Comparison of ENCODE assay signal across 9 cellular contexts in the genomic region with DNA sequence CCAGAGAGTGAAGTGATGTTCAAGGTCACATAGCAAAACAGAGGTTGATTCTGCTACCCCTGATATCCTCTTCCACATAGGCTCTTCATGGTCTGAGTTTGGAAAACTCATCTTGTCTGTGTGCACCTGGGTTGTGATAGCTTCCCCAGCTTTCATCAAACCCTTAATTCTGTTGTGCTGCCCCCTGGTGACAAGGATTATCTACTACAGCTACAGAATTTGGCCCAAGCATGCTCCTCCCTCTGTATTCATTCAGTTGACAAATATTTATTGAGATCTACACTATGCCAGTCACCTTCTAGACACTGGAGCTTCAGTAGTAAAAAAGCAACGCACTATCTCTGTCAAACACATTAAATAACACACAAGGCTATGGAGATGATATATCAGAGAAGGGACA. TPM values are rescaled to one million over a fixed set of nuclear protein-coding genes. Genes with fewer than 3 reads are reported as not detected.
DNase-seq lines count a peak whose midpoint lies in the region; ATAC-seq and TF ChIP-seq lines count a peak whose summit lies in the region.
"Had no signal": no experiment of that assay in that cellular context is flagged by ENCODE, and none has a peak within 500 bp of the region (broad histone marks: within the 10 kb centered on the region; RNA-seq: fewer than 3 reads in every experiment).

No MANE protein-coding gene starts in this region.

- ATAC-seq in HG03378 (IDR thresholded peaks at IDR 0.05; ENCODE audit: unreplicated experiment) (peak; percentile 90), naive B cell (ENCODE audit: low read depth in 2 of 2) (peak in 1 of 2 donors; percentile 37)

- H3K27me3 Mint-ChIP-seq in naive B cell, result peaks cover 5 to 11% (median 6%) of the 10 kb centered on the region in 3 donors

- no peak for TF ChIP-seq POLR2A in suprapubic skin (IDR thresholded peaks at IDR 0.05)

- peaks cover 3% of the 10 kb centered on the region for H3K4me1 ChIP-seq in suprapubic skin

- H3K36me3 Mint-ChIP-seq in naive B cell, result no peaks in the 10 kb centered on the region
- H3K36me3 Mint-ChIP-seq: activated naive CD8-positive, alpha-beta T cell treated with anti-CD3 and anti-CD28 coated beads, Interleukin-2, amount 10 ng/mL, durations not matched to agents 7 days and 5 days had no signal

- H3K4me3 ChIP-seq in suprapubic skin, result no peak overlapping the region

- DNase-seq in COR-L47 (lab: John Stamatoyannopoulos, UW) (peak; percentile 13), GM19240 (ENCODE audit: insufficient read length, low spot score) (peak; percentile 46), NCI-H526 (lab: John Stamatoyannopoulos, UW) (peak; percentile 34 to 73), epidermal melanocyte (ENCODE audit: insufficient read length, low spot score) (peak; percentile 55), naive B cell (peak; percentile 3), suprapubic skin (ENCODE audit: low spot score in 2 of 2) (peak in 1 of 2 donors; percentile 70)
- peak; percentile 10 to 25 for DNase-seq in activated CD4-positive, alpha-beta T cell treated with anti-CD3 and anti-CD28 coated beads, Interleukin-2, amount 50 U/mL, for 4 hours
- DNase-seq: activated naive CD8-positive, alpha-beta T cell treated with anti-CD3 and anti-CD28 coated beads, Interleukin-2, amount 10 ng/mL, durations not matched to agents 7 days and 5 days had no signal

- H3K4me1 Mint-ChIP-seq in naive B cell, result no peaks in the 10 kb centered on the region
- H3K4me1 Mint-ChIP-seq: activated naive CD8-positive, alpha-beta T cell treated with anti-CD3 and anti-CD28 coated beads, Interleukin-2, amount 10 ng/mL, durations not matched to agents 7 days and 5 days had no signal

- TF ChIP-seq EP300 in suprapubic skin (IDR thresholded peaks at IDR 0.05), result no peak

- H3K27ac ChIP-seq in suprapubic skin, result no peak overlapping the region

- WGBS in suprapubic skin, result 5% methylated on average over 1 of the region's 1 CpG

- no peaks in the 10 kb centered on the region for H3K36me3 ChIP-seq in suprapubic skin

- H3K9me3 Mint-ChIP-seq in naive B cell, result peaks cover 0 to 1% (median 0%) of the 10 kb centered on the region in 7 donors
- H3K9me3 Mint-ChIP-seq: activated naive CD8-positive, alpha-beta T cell treated with anti-CD3 and anti-CD28 coated beads, Interleukin-2, amount 10 ng/mL, durations not matched to agents 7 days and 5 days had no signal

- no peak overlapping the region for H3K27ac Mint-ChIP-seq in naive B cell
- H3K27ac Mint-ChIP-seq: activated naive CD8-positive, alpha-beta T cell treated with anti-CD3 and anti-CD28 coated beads, Interleukin-2, amount 10 ng/mL, durations not matched to agents 7 days and 5 days had no signal

- H3K27me3 ChIP-seq in suprapubic skin, result no peaks in the 10 kb centered on the region

- peak; percentile 59 to 63 for TF ChIP-seq CTCF in suprapubic skin (IDR thresholded peaks at IDR 0.05)

- H3K4me3 Mint-ChIP-seq in naive B cell, result no peak overlapping the region
- H3K4me3 Mint-ChIP-seq: activated naive CD8-positive, alpha-beta T cell treated with anti-CD3 and anti-CD28 coated beads, Interleukin-2, amount 10 ng/mL, durations not matched to agents 7 days and 5 days had no signal

- no peaks in the 10 kb centered on the region for H3K9me3 ChIP-seq in suprapubic skin

RNA-seq across cellular contexts. Expression of a gene that starts 50.4 kb away (rescaled TPM):
- under 1 TPM in 1 of 6 donors, not detected in 5; 0.19 TPM for polyA plus RNA-seq in naive B cell (ENCODE audit: low read depth in 6 of 6)
- total RNA-seq in suprapubic skin, result 100 to 1,000 TPM in 1 of 4 donors, 10 to 100 TPM in 3; 82.5 to 111 (median 91.8) TPM

RNA-seq across cellular contexts. Expression of a gene that starts 60.0 kb away (rescaled TPM):
- not detected for polyA plus RNA-seq in naive B cell (ENCODE audit: low read depth in 6 of 6)
- 10 to 100 TPM; 11.8 to 35.6 (median 22.9) TPM for total RNA-seq in suprapubic skin
- total RNA-seq: activated naive CD8-positive, alpha-beta T cell treated with anti-CD3 and anti-CD28 coated beads, Interleukin-2, amount 10 ng/mL, durations not matched to agents 7 days and 5 days had no signal
